In genomic region chr19:1885398-1886119, GRCh38 we compare ENCODE assay signal across 8 cellular contexts. TPM values are rescaled to one million over a fixed set of nuclear protein-coding genes. Genes with fewer than 3 reads are reported as not detected.
DNase-seq lines count a peak whose midpoint lies in the region; ATAC-seq, FAIRE-seq and TF ChIP-seq lines count a peak whose summit lies in the region.
"Not testable (repeated sequence)": the region's sequence is repeated elsewhere in the genome, so short reads cannot be mapped to it uniquely, and the experiment has no call there.

TSS of gene ABHD17A (minus strand) at chr19:1885496. CDS start at chr19:1881566, 3,930 bp downstream.

- FAIRE-seq in K562 (lab: Jason Lieb, UNC): peak; percentile 96
- FAIRE-seq in urothelium cell line (lab: Jason Lieb, UNC): not testable (repeated sequence)

- BruUV-seq in K562 (replicated peaks; lab: Mats Ljungman, UMichigan): TSS peak; percentile 89

- not testable (repeated sequence) for TF ChIP-seq EP300 in K562 (IDR thresholded peaks at IDR 0.05; ENCODE audit: low read length)

- not testable (repeated sequence) for H3K9me2 ChIP-seq in hepatocyte (replicated peaks; ENCODE audit: insufficient read depth)

- H3K79me2 ChIP-seq in K562 (ENCODE audit: control insufficient read depth, insufficient read depth, low read length) (peaks cover 42% of the 10 kb centered on the region), hepatocyte (peaks cover 37% of the 10 kb centered on the region)

- intact Hi-C loops in K562 (cut with micrococcal nuclease): not testable (repeated sequence)

- TF ChIP-seq RAD21 in K562 (CRISPR knock-in tag; conservative IDR thresholded peaks at IDR 0.05 in 1 of 2, IDR thresholded peaks at IDR 0.05 in 1 of 2): not testable (repeated sequence)

- not testable (repeated sequence) for TF ChIP-seq CTCF in K562 (IDR thresholded peaks at IDR 0.05 in 2 of 3, conservative IDR thresholded peaks at IDR 0.05 in 1 of 3; ENCODE audit: insufficient read depth in 2 of 3, low read depth in 1 of 3, low read length in 3 of 3); hepatocyte (IDR thresholded peaks at IDR 0.05; ENCODE audit: poor library complexity)

- H3K4me2 ChIP-seq in K562 (ENCODE audit: insufficient read depth, low read length): peak within 1 kb of the TSS; percentile 90
- H3K4me2 ChIP-seq in hepatocyte: peak within 1 kb of the TSS; percentile 99

- in situ Hi-C loops in K562 (cut with MboI): not testable (repeated sequence)

- H3K27ac ChIP-seq in K562 (ENCODE audit: extremely low read depth, low read depth, low read length) (peak within 1 kb of the TSS; percentile 74), hepatocyte (peak within 1 kb of the TSS; percentile 80), rectal smooth muscle tissue (ENCODE audit: low read depth, low read length) (peak within 1 kb of the TSS; percentile 56)

- peak within 1 kb of the TSS; percentile 91 for H3K4me3 ChIP-seq in K562
- peak within 1 kb of the TSS; percentile 97 for H3K4me3 ChIP-seq in hepatocyte
- H3K4me3 ChIP-seq in rectal smooth muscle tissue (ENCODE audit: low read length): peak within 1 kb of the TSS; percentile 92

- TF ChIP-seq POLR2A in GM15510 (IDR thresholded peaks at IDR 0.05; ENCODE audit: borderline replicate concordance, extremely low read depth, insufficient read length) (peak; percentile 62), K562 (conservative IDR thresholded peaks at IDR 0.05) (0 out of 2 replicates have a peak, but pooled peaks have one; percentile 32)

- H3K9me3 ChIP-seq in K562 (replicated peaks; ENCODE audit: control insufficient read depth, insufficient read depth, low read depth, low read length); hepatocyte (ENCODE audit: low read depth): not testable (repeated sequence)

- H3K9me1 ChIP-seq in K562 (ENCODE audit: control insufficient read depth, insufficient read depth, low read length): peaks cover 14% of the 10 kb centered on the region

- ATAC-seq in HG03045 (IDR thresholded peaks at IDR 0.05; ENCODE audit: unreplicated experiment) (peak; percentile 77), K562 (peak; percentile 90)

- 27% methylated on average over 27 of the region's 46 CpGs for WGBS in K562 (ENCODE audit: insufficient coverage, low coverage, missing lambda C conversion rate)
- 37% methylated on average over 28 of the region's 46 CpGs for WGBS in hepatocyte (ENCODE audit: low lambda C conversion rate, missing lambda C conversion rate)

- POLR2A ChIA-PET in K562 (lab: Yijun Ruan, JAX): interaction anchor here (0.5 to 2.1 kb wide), 7 partner anchors 12 to 68 kb away, joined by 3 to 8 read pairs (median 4); no protein-coding TSS in a partner anchor

- peaks cover 25% of the 10 kb centered on the region; the same call in 2 of the 3 replicates for H3K36me3 ChIP-seq in K562 (ENCODE audit: control insufficient read depth, insufficient read depth, low read length)
- not testable (repeated sequence) for H3K36me3 ChIP-seq in hepatocyte (replicated peaks; ENCODE audit: insufficient read depth, low read depth); rectal smooth muscle tissue (ENCODE audit: control insufficient read depth, insufficient read depth, low read length)

- not testable (repeated sequence) for H3K27me3 ChIP-seq in K562 (ENCODE audit: control insufficient read depth in 2 of 2, insufficient read depth in 2 of 2, low read length in 2 of 2); hepatocyte; rectal smooth muscle tissue (ENCODE audit: control insufficient read depth, insufficient read depth, low read length)

- H3K9ac ChIP-seq in K562 (ENCODE audit: insufficient read depth in 1 of 2, low read depth in 2 of 2, low read length in 2 of 2): peak within 1 kb of the TSS; percentile 89 to 99
- H3K9ac ChIP-seq in rectal smooth muscle tissue (ENCODE audit: low read length): peak within 1 kb of the TSS; percentile 74

- CTCF ChIA-PET in K562 (lab: Yijun Ruan, JAX; ENCODE audit: low intra/inter-chr PET ratio): interaction anchor here (0.6 kb wide), 1 partner anchor 555 kb away, joined by 6 read pairs; no protein-coding TSS in a partner anchor

- H2AFZ ChIP-seq in K562 (ENCODE audit: low read depth, low read length): peak within 1 kb of the TSS; percentile 24; the same call in 1 of the 2 replicates
- H2AFZ ChIP-seq in hepatocyte: not testable (repeated sequence)

- H4K20me1 ChIP-seq in K562 (replicated peaks; ENCODE audit: control insufficient read depth, insufficient read depth, low read length): peaks cover 37% of the 10 kb centered on the region; the same call in 1 of the 2 replicates
- peaks cover 32% of the 10 kb centered on the region for H4K20me1 ChIP-seq in hepatocyte (ENCODE audit: insufficient read depth, poor library complexity, severe bottlenecking)

- H3K4me1 ChIP-seq in K562 (replicated peaks in 1 of 2; ENCODE audit: control insufficient read depth in 2 of 2, insufficient read depth in 2 of 2, low read length in 2 of 2) (peaks cover 31 to 69% of the 10 kb centered on the region in 2 experiments), hepatocyte (ENCODE audit: insufficient read depth) (peaks cover 22% of the 10 kb centered on the region), rectal smooth muscle tissue (ENCODE audit: control insufficient read depth, insufficient read depth, low read length) (peaks cover 21% of the 10 kb centered on the region)

- DNase-seq in NCI-H2171 treated with DMSO at 0.1 percent for 48 hours (lab: John Stamatoyannopoulos, UW): peak; percentile 85
- peak; percentile 98 for DNase-seq in UCSD-AML1 (lab: John Stamatoyannopoulos, UW; ENCODE audit: unreplicated experiment)
- DNase-seq in K562 (ENCODE audit: extremely low read depth in 1 of 4, low spot score in 3 of 4): peak; percentile 92 to 96 (median 94)
- peak; percentile 98 for DNase-seq in hepatocyte (ENCODE audit: low spot score)
- peak; percentile 89 for DNase-seq in urothelium cell line (ENCODE audit: low spot score)

TF ChIP-seq in K562, 482 proteins besides CTCF, POLR2A, EP300 and RAD21 (continues in another document):
- TF ChIP-seq ZBTB33 (CRISPR knock-in tag; IDR thresholded peaks at IDR 0.05): peak; percentile 96
- TF ChIP-seq ETV1 (tag; conservative IDR thresholded peaks at IDR 0.05; ENCODE audit: low read depth): peak; percentile 65; the same call in 1 of the 2 replicates
- TF ChIP-seq CREM (IDR thresholded peaks at IDR 0.05; ENCODE audit: low read depth): peak; percentile 96
- TF ChIP-seq MNT (conservative IDR thresholded peaks at IDR 0.05): peak in 1 of 2 experiments; percentile 46; a peak in 3 of 4 replicates

RNA-seq across cellular contexts. Expression of gene ABHD17A, which starts in this region (rescaled TPM):
- total RNA-seq in K562 (2011; cell fraction: chromatin; rRNA removed; ENCODE audit: low replicate concordance): 29.4 and 87.9 TPM in 2 replicates
- 61.7 and 67.8 TPM in 2 replicates for total RNA-seq in K562 (2011; cell fraction: nucleolus; rRNA removed)
- total RNA-seq in K562 (2011; cell fraction: nucleoplasm; rRNA removed): 40.1 and 45.4 TPM in 2 replicates
- 135 and 157 TPM in 2 replicates for total RNA-seq in K562 (2014; rRNA removed)
- total RNA-seq in K562 (2014; rRNA removed; fragmentation: Illumina TruSeq; extraction: Trizol): 0.93 and 1.5 TPM in 2 replicates
- 18.9 and 26.5 TPM in 2 replicates for total RNA-seq in K562 (2015; rRNA removed; fragmentation: Illumina TruSeq; extraction: Trizol)
- 84.2 and 87.7 TPM in 2 replicates for total RNA-seq in K562 (2021)
- polyA plus RNA-seq in K562 (2011; rRNA removed): 24.6 and 45.3 TPM in 2 replicates
- 54.2 and 174 TPM in 2 replicates for polyA plus RNA-seq in K562 (2011; cell fraction: cytosol; rRNA removed)
- 117 and 184 TPM in 2 replicates for polyA plus RNA-seq in K562 (2011; cell fraction: nucleus; rRNA removed)
- polyA plus RNA-seq in K562 (2012): 47.5 and 74.5 TPM in 2 replicates
- polyA plus RNA-seq in K562 (2014; fragmentation: Illumina TruSeq; extraction: Trizol): 3.6 and 16.9 TPM in 2 replicates
- polyA plus RNA-seq in K562 (2014; fragmentation: Nextera tagmentation; extraction: Ambion mirVana): under 1 TPM in 1 of 2 experiments, not detected in 1; 0.04 TPM
- 95.1 and 99.0 TPM in 2 replicates for polyA plus RNA-seq in K562 (2014; rRNA removed)
- polyA minus RNA-seq in K562 (2011; rRNA and poly(A)+ RNA removed): 6.9 and 11.0 TPM in 2 replicates
- 26.1 and 39.4 TPM in 2 replicates for polyA minus RNA-seq in K562 (2011; cell fraction: cytosol; rRNA and poly(A)+ RNA removed)
- polyA minus RNA-seq in K562 (2011; cell fraction: nucleus; rRNA and poly(A)+ RNA removed): 15.3 and 15.8 TPM in 2 replicates
- total RNA-seq in hepatocyte: 62.5 and 77.5 TPM in 2 replicates
- 99.7 and 102 TPM in 2 replicates for polyA plus RNA-seq in hepatocyte

Comparison
In these comparisons a context has a peak if more than half of its experiments do, and no peak if none do; other contexts are left out.
1. Peak in every context shown above with its lines: DNase-seq, ATAC-seq, H3K4me3 ChIP-seq and H3K27ac ChIP-seq.